18 cellular contexts compared by ENCODE assay signal in the genomic region with DNA sequence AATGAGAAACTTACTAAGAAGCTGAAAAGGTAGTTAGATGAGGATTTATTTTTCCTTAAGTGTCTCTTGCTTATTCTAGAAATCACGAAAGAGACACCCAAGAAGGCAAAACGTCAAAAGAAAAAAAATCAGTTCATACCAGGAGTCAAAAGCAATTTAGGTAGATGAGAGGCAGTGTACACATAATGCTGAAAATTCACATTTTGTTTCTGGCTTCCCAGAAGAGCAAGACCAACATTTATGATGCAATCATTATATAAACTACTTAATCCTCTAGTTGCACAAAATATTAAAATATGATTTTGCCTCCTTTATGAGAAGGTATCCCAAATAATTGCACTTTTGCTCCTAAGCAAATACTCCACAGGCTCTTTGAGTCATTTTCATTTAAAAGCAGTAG.
DNase-seq lines count a peak whose midpoint lies in the region; ATAC-seq, FAIRE-seq and TF ChIP-seq lines count a peak whose summit lies in the region.
"Had no signal": no experiment of that assay in that cellular context is flagged by ENCODE, and none has a peak within 500 bp of the region (broad histone marks: within the 10 kb centered on the region; RNA-seq: fewer than 3 reads in every experiment).

No MANE protein-coding gene starts in this region.

- TF ChIP-seq CTCF in left ventricle myocardium inferior (IDR thresholded peaks at IDR 0.05; ENCODE audit: borderline replicate concordance) (no peak), K562 (IDR thresholded peaks at IDR 0.05 in 2 of 3, conservative IDR thresholded peaks at IDR 0.05 in 1 of 3; ENCODE audit: insufficient read depth in 2 of 3, low read depth in 1 of 3, low read length in 3 of 3) (no peak), fibroblast of the aortic adventitia (IDR thresholded peaks at IDR 0.05; ENCODE audit: insufficient read depth, low read length) (no peak)

- H3K36me3 ChIP-seq in left ventricle myocardium inferior (no peaks in the 10 kb centered on the region), K562 (ENCODE audit: control insufficient read depth, insufficient read depth, low read length) (no peaks in the 10 kb centered on the region), muscle layer of duodenum (ENCODE audit: control insufficient read depth in 1 of 2, insufficient read depth in 2 of 2, low read length in 2 of 2) (peaks cover 0 to 5% of the 10 kb centered on the region in 2 donors)
- H3K36me3 ChIP-seq: HAP-1 had no signal

- TF ChIP-seq POLR2A in K562 (conservative IDR thresholded peaks at IDR 0.05): no peak

- H4K20me1 ChIP-seq in K562 (replicated peaks; ENCODE audit: control insufficient read depth, insufficient read depth, low read length): no peaks in the 10 kb centered on the region

- WGBS in K562 (ENCODE audit: insufficient coverage, low coverage, missing lambda C conversion rate): 3% methylated on average over 2 of the region's 2 CpGs

- H3K9me1 ChIP-seq in K562 (ENCODE audit: control insufficient read depth, insufficient read depth, low read length): no peaks in the 10 kb centered on the region

- BruUV-seq in K562 (replicated peaks; lab: Mats Ljungman, UMichigan): no TSS peak

- POLR2A ChIA-PET in K562 (lab: Yijun Ruan, JAX): interaction anchor here (0.7 kb wide), 1 partner anchor 57 kb away, joined by 3 read pairs; no protein-coding TSS in a partner anchor

- intact Hi-C loops in left ventricle myocardium inferior (cut with micrococcal nuclease): no loop called here
- intact Hi-C loops in left ventricle myocardium superior (cut with micrococcal nuclease): no loop called here
- intact Hi-C loops in K562 (cut with micrococcal nuclease): no loop called here

- CTCF ChIA-PET in K562 (lab: Yijun Ruan, JAX; ENCODE audit: low intra/inter-chr PET ratio): no interaction called here

- H3K4me3 ChIP-seq in left ventricle myocardium inferior (no peak overlapping the region), K562 (no peak overlapping the region), fibroblast of the aortic adventitia (ENCODE audit: low read depth, low read length) (no peak overlapping the region), muscle layer of duodenum (ENCODE audit: low read depth in 1 of 2, low read length in 2 of 2) (no peak overlapping the region)
- H3K4me3 ChIP-seq: A549, GM23248, HAP-1 had no signal

- no peak overlapping the region for H2AFZ ChIP-seq in K562 (ENCODE audit: low read depth, low read length)
- H2AFZ ChIP-seq: GM23248 had no signal

- TF ChIP-seq EP300 in K562 (IDR thresholded peaks at IDR 0.05; ENCODE audit: low read length): no peak

- in situ Hi-C loops in K562 (cut with MboI): no loop called here

- H3K27me3 ChIP-seq in left ventricle myocardium inferior (ENCODE audit: low read depth) (no peaks in the 10 kb centered on the region), K562 (ENCODE audit: control insufficient read depth in 2 of 2, insufficient read depth in 2 of 2, low read length in 2 of 2) (peaks cover 0 to 2% of the 10 kb centered on the region in 2 experiments; a peak in 2 of 5 replicates), muscle layer of duodenum (ENCODE audit: low read depth, low read length) (no peaks in the 10 kb centered on the region)

- no peak overlapping the region for H3K9ac ChIP-seq in K562 (ENCODE audit: insufficient read depth in 1 of 2, low read depth in 2 of 2, low read length in 2 of 2)
- H3K9ac ChIP-seq: GM23248 had no signal

- no peaks in the 10 kb centered on the region for H3K79me2 ChIP-seq in K562 (ENCODE audit: control insufficient read depth, insufficient read depth, low read length)

- H3K4me1 ChIP-seq in left ventricle myocardium inferior (no peaks in the 10 kb centered on the region), K562 (replicated peaks in 1 of 2; ENCODE audit: control insufficient read depth in 2 of 2, insufficient read depth in 2 of 2, low read length in 2 of 2) (no peaks in the 10 kb centered on the region), muscle layer of duodenum (ENCODE audit: control insufficient read depth in 1 of 2, insufficient read depth in 2 of 2, low read length in 2 of 2) (no peaks in the 10 kb centered on the region)
- H3K4me1 ChIP-seq: A549, Caco-2, HAP-1 had no signal

- FAIRE-seq in K562 (lab: Jason Lieb, UNC): no peak
- FAIRE-seq: A549, D721Med had no signal

- no peak overlapping the region for H3K4me2 ChIP-seq in K562 (ENCODE audit: insufficient read depth, low read length)
- H3K4me2 ChIP-seq: A549 had no signal

- DNase-seq in left ventricle myocardium inferior: no peak
- no peak for DNase-seq in left ventricle myocardium superior
- DNase-seq in K562 (ENCODE audit: extremely low read depth in 1 of 4, low spot score in 3 of 4): no peak
- DNase-seq in fibroblast of the aortic adventitia (ENCODE audit: low read depth): peak; percentile 48
- no peak for DNase-seq in SIG-M5 (lab: John Stamatoyannopoulos, UW)
- DNase-seq in DMS79 treated with DMSO at 0.1 percent for 48 hours (lab: John Stamatoyannopoulos, UW): no peak
- DNase-seq: AML-193; Caco-2; CD4-positive, alpha-beta T cell; GDM1; GM23248 had no signal

- ATAC-seq in left ventricle myocardium superior (no peak), K562 (no peak), GM19452 (IDR thresholded peaks at IDR 0.05; ENCODE audit: unreplicated experiment) (no peak)
- ATAC-seq: A549 had no signal

- no peak for TF ChIP-seq RAD21 in K562 (CRISPR knock-in tag; conservative IDR thresholded peaks at IDR 0.05 in 1 of 2, IDR thresholded peaks at IDR 0.05 in 1 of 2)

- no peaks in the 10 kb centered on the region for H3K9me3 ChIP-seq in left ventricle myocardium inferior (replicated peaks)
- H3K9me3 ChIP-seq in K562 (replicated peaks; ENCODE audit: control insufficient read depth, insufficient read depth, low read depth, low read length): no peaks in the 10 kb centered on the region
- H3K9me3 ChIP-seq in muscle layer of duodenum (ENCODE audit: control insufficient read depth in 1 of 2, low read length in 2 of 2): no peaks in the 10 kb centered on the region
- H3K9me3 ChIP-seq: A549, Caco-2, HAP-1 had no signal

- H3K27ac ChIP-seq in left ventricle myocardium inferior (replicated peaks) (peak overlapping the region; percentile 12), K562 (ENCODE audit: extremely low read depth, low read depth, low read length) (no peak overlapping the region), muscle layer of duodenum (ENCODE audit: low read length) (peak overlapping the region; percentile 45)
- H3K27ac ChIP-seq: 22Rv1, A549, C4-2B, GM23248 had no signal

TF ChIP-seq in K562, 482 proteins besides CTCF, POLR2A, EP300 and RAD21:
- TF ChIP-seq CEBPG (CRISPR knock-in tag; IDR thresholded peaks at IDR 0.05) (no peak), CEBPG (tag; conservative IDR thresholded peaks at IDR 0.05 in 1 of 2, IDR thresholded peaks at IDR 0.05 in 1 of 2) (peak in 1 of 2 experiments; percentile 36; a peak in 1 of 4 replicates), TAF15 (IDR thresholded peaks at IDR 0.05; ENCODE audit: low read depth, low read length) (no peak)
- TF ChIP-seq, protein P1, sequence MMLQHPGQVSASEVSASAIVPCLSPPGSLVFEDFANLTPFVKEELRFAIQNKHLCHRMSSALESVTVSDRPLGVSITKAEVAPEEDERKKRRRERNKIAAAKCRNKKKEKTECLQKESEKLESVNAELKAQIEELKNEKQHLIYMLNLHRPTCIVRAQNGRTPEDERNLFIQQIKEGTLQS (IDR thresholded peaks at IDR 0.05): 0 out of 2 replicates have a peak, but pooled peaks have one; percentile 16
- TF ChIP-seq, protein P1 (CRISPR knock-in tag; conservative IDR thresholded peaks at IDR 0.05): no peak
